Comparison of ENCODE assay signal across 8 cellular contexts in genomic region chr11:4072668-4073285, GRCh38. TPM values are rescaled to one million over a fixed set of nuclear protein-coding genes. Genes with fewer than 3 reads are reported as not detected.
DNase-seq lines count a peak whose midpoint lies in the region; ATAC-seq, FAIRE-seq and TF ChIP-seq lines count a peak whose summit lies in the region.

No MANE protein-coding gene starts in this region.

- H3K4me1 ChIP-seq in endothelial cell of umbilical vein (ENCODE audit: control insufficient read depth, extremely low read depth, insufficient read depth, low read length), result no peaks in the 10 kb centered on the region

- no peak overlapping the region for H2AFZ ChIP-seq in endothelial cell of umbilical vein (ENCODE audit: low read depth, low read length)

- peaks cover 18% of the 10 kb centered on the region for H3K4me1 Mint-ChIP-seq in activated B cell treated with CpG ODN at 0.5 μM for 24 hours

- H3K9me3 Mint-ChIP-seq in activated B cell treated with CpG ODN at 0.5 μM for 24 hours, result no peaks in the 10 kb centered on the region

- H3K27ac ChIP-seq in endothelial cell of umbilical vein (ENCODE audit: insufficient read depth, low read depth, low read length), result no peak overlapping the region

- H3K9me1 ChIP-seq in endothelial cell of umbilical vein (replicated peaks; ENCODE audit: control insufficient read depth, extremely low read depth, insufficient read depth, low read length), result no peaks in the 10 kb centered on the region

- intact Hi-C loops in activated B cell treated with CpG ODN at 0.5 μM for 24 hours (cut with micrococcal nuclease), result loop anchor here (1.0 to 5.0 kb wide), 8 partner anchors 14 to 618 kb away; partner anchors contain the start of gene RHOG
- intact Hi-C loops in endothelial cell of umbilical vein (cut with micrococcal nuclease), result loop anchor here (1.0 to 5.0 kb wide), 4 partner anchors 75 to 248 kb away; partner anchors contain the start of gene STIM1

- H3K27me3 ChIP-seq in endothelial cell of umbilical vein (ENCODE audit: control insufficient read depth in 2 of 2, insufficient read depth in 2 of 2, low read length in 2 of 2), result no peaks in the 10 kb centered on the region

- H3K36me3 ChIP-seq in endothelial cell of umbilical vein (ENCODE audit: control insufficient read depth in 2 of 2, extremely low read depth in 1 of 2, insufficient read depth in 2 of 2, low read length in 2 of 2), result no peaks in the 10 kb centered on the region

- DNase-seq in G401 (ENCODE audit: low spot score) (peak; percentile 90), NCI-H446 (lab: John Stamatoyannopoulos, UW) (peak; percentile 72 to 82), activated B cell treated with CpG ODN at 0.5 μM for 24 hours (no peak), endothelial cell of umbilical vein (ENCODE audit: low read depth, low spot score) (peak; percentile 79), midbrain (lab: John Stamatoyannopoulos, UW) (peak; percentile 80), ureter (ENCODE audit: low spot score) (peak; percentile 71), UCSD-AML1 (lab: John Stamatoyannopoulos, UW; ENCODE audit: unreplicated experiment) (no peak)

- no peaks in the 10 kb centered on the region for H3K27me3 Mint-ChIP-seq in activated B cell treated with CpG ODN at 0.5 μM for 24 hours

- peak; percentile 79 for FAIRE-seq in endothelial cell of umbilical vein (lab: Jason Lieb, UNC)

- in situ Hi-C loops in G401 (cut with HindIII; ENCODE audit: low sequenced_read_pairs), result no loop called here

- POLR2A ChIA-PET in activated B cell treated with CpG ODN at 0.5 μM for 24 hours (lab: Charles Lee), result interaction anchor here (0.5 to 3.6 kb wide), 8 partner anchors 15 to 231 kb away, joined by 3 to 37 read pairs (median 5); partner anchors contain the start of genes RHOG and STIM1
- POLR2A ChIA-PET in endothelial cell of umbilical vein (lab: Charles Lee), result no interaction called here

- H3K4me3 Mint-ChIP-seq in activated B cell treated with CpG ODN at 0.5 μM for 24 hours, result no peak overlapping the region

- CTCF ChIA-PET in activated B cell treated with CpG ODN at 0.5 μM for 24 hours (lab: Charles Lee) (interaction anchor here (0.7 to 14.1 kb wide), 48 partner anchors 9 to 370 kb away, joined by 3 to 526 read pairs (median 5); partner anchors contain the start of genes PGAP2, RHOG, RRM1 and STIM1), endothelial cell of umbilical vein (lab: Charles Lee) (interaction anchor here (0.6 to 14.8 kb wide), 52 partner anchors 9 to 318 kb away, joined by 3 to 871 read pairs (median 5); partner anchors contain the start of genes NUP98, PGAP2, RHOG and STIM1)

- peak; percentile 60 for ATAC-seq in HG02973 (IDR thresholded peaks at IDR 0.05; ENCODE audit: unreplicated experiment)
- ATAC-seq in activated B cell treated with CpG ODN at 0.5 μM for 24 hours (ENCODE audit: low read depth), result peak; percentile 79

- no peaks in the 10 kb centered on the region for H3K79me2 ChIP-seq in endothelial cell of umbilical vein (ENCODE audit: control insufficient read depth, insufficient read depth, low read length)

- TF ChIP-seq POLR2A in endothelial cell of umbilical vein (IDR thresholded peaks at IDR 0.05; ENCODE audit: low read depth, low read length), result no peak

- BruUV-seq in endothelial cell of umbilical vein (replicated peaks; lab: Mats Ljungman, UMichigan), result no TSS peak

- no peaks in the 10 kb centered on the region for H3K9me3 ChIP-seq in endothelial cell of umbilical vein (replicated peaks; ENCODE audit: control insufficient read depth, insufficient read depth, low read length)

- H3K9ac ChIP-seq in endothelial cell of umbilical vein (replicated peaks; ENCODE audit: extremely low read depth, insufficient read depth, low read length), result no peak overlapping the region

- H3K4me2 ChIP-seq in endothelial cell of umbilical vein (ENCODE audit: insufficient read depth, low read length), result no peak overlapping the region

- no peaks in the 10 kb centered on the region for H4K20me1 ChIP-seq in endothelial cell of umbilical vein (replicated peaks; ENCODE audit: control insufficient read depth, extremely low read depth, insufficient read depth, low read length)

- peak overlapping the region; percentile 77 for H3K27ac Mint-ChIP-seq in activated B cell treated with CpG ODN at 0.5 μM for 24 hours

- peaks cover 39% of the 10 kb centered on the region for H3K36me3 Mint-ChIP-seq in activated B cell treated with CpG ODN at 0.5 μM for 24 hours (ENCODE audit: low read depth)

- dilution Hi-C loops in endothelial cell of umbilical vein (cut with MboI; ENCODE audit: extremely low pct_ligation_motif_present, low sequenced_read_pairs), result loop anchor here (25.0 kb wide), 1 partner anchor 210 kb away; the partner anchor contains the start of gene STIM1

- no peak overlapping the region for H3K4me3 ChIP-seq in endothelial cell of umbilical vein (replicated peaks in 1 of 3; ENCODE audit: insufficient read depth in 1 of 3, low read depth in 1 of 3, low read length in 3 of 3)

- TF ChIP-seq CTCF in activated B cell treated with CpG ODN at 0.5 μM for 24 hours (IDR thresholded peaks at IDR 0.05) (no peak), endothelial cell of umbilical vein (IDR thresholded peaks at IDR 0.05; ENCODE audit: extremely low read depth in 1 of 2, insufficient read depth in 1 of 2, low read depth in 1 of 2, low read length in 2 of 2) (peak; percentile 59 to 64)

TF ChIP-seq in endothelial cell of umbilical vein, 7 proteins besides CTCF, POLR2A, EP300 and RAD21:
- TF ChIP-seq EZH2 (IDR thresholded peaks at IDR 0.05; ENCODE audit: borderline replicate concordance, low read depth, low read length, severe bottlenecking), result no peak
- TF ChIP-seq POLR2AphosphoS5 (IDR thresholded peaks at IDR 0.05; ENCODE audit: insufficient read depth, low read depth, low read length), result no peak
- TF ChIP-seq JUN (IDR thresholded peaks at IDR 0.05; ENCODE audit: borderline replicate concordance, insufficient read depth, insufficient read length, low read depth), result no peak
- TF ChIP-seq MYC (IDR thresholded peaks at IDR 0.05; ENCODE audit: low read depth, low read length), result no peak
- TF ChIP-seq FOS (IDR thresholded peaks at IDR 0.05; ENCODE audit: borderline replicate concordance, insufficient read depth, low read length), result no peak
- TF ChIP-seq MAX (IDR thresholded peaks at IDR 0.05; ENCODE audit: insufficient read depth, insufficient read length), result no peak
- TF ChIP-seq GATA2 (IDR thresholded peaks at IDR 0.05; ENCODE audit: insufficient read depth, insufficient read length, low read depth, low read length), result no peak

RNA-seq across cellular contexts. Expression of gene RRM1, which starts 21.8 kb away (rescaled TPM):
- total RNA-seq in G401 (2014; rRNA removed; shearing (Covaris generic)), result 165 TPM in 2 replicates
- 34.6 and 39.6 TPM in 2 replicates for total RNA-seq in activated B cell treated with CpG ODN at 0.5 μM for 24 hours
- 109 and 112 TPM in 2 replicates for total RNA-seq in endothelial cell of umbilical vein
- polyA plus RNA-seq in endothelial cell of umbilical vein, result 42.5 and 55.3 TPM in 2 replicates
- polyA plus RNA-seq in endothelial cell of umbilical vein (2011; cell fraction: cytosol; rRNA removed), result 52.2 and 66.7 TPM in 2 replicates
- polyA plus RNA-seq in endothelial cell of umbilical vein (2011; cell fraction: nucleus; rRNA removed), result 61.5 and 71.2 TPM in 2 replicates
- 71.0 and 126 TPM in 2 replicates for polyA plus RNA-seq in endothelial cell of umbilical vein (2012)
- polyA minus RNA-seq in endothelial cell of umbilical vein, result 149 TPM in 2 replicates
- polyA minus RNA-seq in endothelial cell of umbilical vein (2011; cell fraction: cytosol; rRNA and poly(A)+ RNA removed), result 212 TPM
- 66.6 and 98.0 TPM in 2 replicates for polyA minus RNA-seq in endothelial cell of umbilical vein (2011; cell fraction: nucleus; rRNA and poly(A)+ RNA removed)
- total RNA-seq in ureter, result 28.9 TPM

Comparison
In these comparisons a context has a peak if more than half of its experiments do, and no peak if none do; other contexts are left out.
1. DNase-seq: peak in G401 (single experiment), NCI-H446 (2 of 2), endothelial cell of umbilical vein (single experiment), midbrain (single experiment) and ureter (single experiment); none in activated B cell treated with CpG ODN at 0.5 μM for 24 hours (single experiment) and UCSD-AML1 (single experiment).